In the genomic region with DNA sequence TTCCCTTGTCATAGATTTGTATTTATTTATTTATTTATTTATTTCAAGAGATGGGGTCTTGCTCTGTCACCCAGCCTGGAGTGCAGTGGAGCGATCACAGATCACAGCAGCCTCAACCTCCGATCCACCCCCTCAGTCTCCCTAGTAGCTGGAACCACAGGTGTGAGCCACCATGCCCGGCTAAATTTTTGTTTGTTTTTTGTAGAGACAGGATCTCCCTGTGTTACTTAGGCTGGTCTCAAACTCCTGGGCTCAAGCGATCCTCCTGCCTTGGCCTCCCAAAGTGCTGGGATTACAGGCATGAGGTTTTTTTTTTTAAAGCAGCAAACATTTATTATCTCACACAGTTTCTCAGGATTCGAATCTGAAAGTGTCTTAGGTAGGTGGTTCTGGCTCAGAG, we compare ENCODE assay signal across 24 cellular contexts. TPM values are rescaled to one million over a fixed set of nuclear protein-coding genes. Genes with fewer than 3 reads are reported as not detected.
A peak's percentile ranks its signal among the peaks of the same experiment; 100 is the strongest.
DNase-seq lines count a peak whose midpoint lies in the region; ATAC-seq, FAIRE-seq and TF ChIP-seq lines count a peak whose summit lies in the region.
"Had no signal": no experiment of that assay in that cellular context is flagged by ENCODE, and none has a peak within 500 bp of the region (broad histone marks: within the 10 kb centered on the region; RNA-seq: fewer than 3 reads in every experiment).

No MANE protein-coding gene starts in this region.

- H3K56ac ChIP-seq in mesendoderm (ENCODE audit: low read length): no peak overlapping the region

- H3K4me3 ChIP-seq in SK-N-SH (ENCODE audit: low read depth in 2 of 2, low read length in 1 of 2) (no peak overlapping the region), Panc1 (ENCODE audit: low read depth in 2 of 2, low read length in 2 of 2) (peak overlapping the region; percentile 6 to 84; a peak in 3 of 4 replicates), transverse colon (no peak overlapping the region), mesendoderm (ENCODE audit: low read length) (no peak overlapping the region), tibial artery (no peak overlapping the region)
- H3K4me3 ChIP-seq: GM23338, pancreas had no signal

- no peak overlapping the region for H2BK15ac ChIP-seq in mesendoderm (replicated peaks; ENCODE audit: low read depth)

- H3K4me1 Mint-ChIP-seq in glutamatergic neuron (ENCODE audit: low read depth, unreplicated experiment): peaks cover 6% of the 10 kb centered on the region

- H3K36me3 Mint-ChIP-seq in glutamatergic neuron (ENCODE audit: unreplicated experiment): no peaks in the 10 kb centered on the region
- H3K36me3 Mint-ChIP-seq: naive B cell had no signal

- H3K27ac Mint-ChIP-seq in glutamatergic neuron (ENCODE audit: unreplicated experiment): no peak overlapping the region
- H3K27ac Mint-ChIP-seq: GM23338, T-helper 17 cell had no signal

- H3K4me1 ChIP-seq in SK-N-SH (ENCODE audit: control insufficient read depth in 1 of 2, insufficient read depth in 2 of 2, low read depth in 1 of 2, low read length in 1 of 2) (peaks cover 0 to 4% of the 10 kb centered on the region in 2 experiments; a peak in 2 of 4 replicates), Panc1 (ENCODE audit: control insufficient read depth, insufficient read depth, low read length) (peaks cover 12% of the 10 kb centered on the region; the same call in 1 of the 2 replicates), transverse colon (peaks cover 6 to 25% (median 9%) of the 10 kb centered on the region in 4 donors), mesendoderm (ENCODE audit: control insufficient read depth, low read depth, low read length) (peaks cover 4% of the 10 kb centered on the region), tibial artery (peaks cover 0 to 27% (median 5%) of the 10 kb centered on the region in 4 donors)

- H3K9ac ChIP-seq in SK-N-SH (peak overlapping the region; percentile 73; the same call in 1 of the 2 replicates), mesendoderm (ENCODE audit: low read length) (no peak overlapping the region)

- H3K79me1 ChIP-seq in mesendoderm (ENCODE audit: low read length): no peaks in the 10 kb centered on the region

- no peak overlapping the region for H4K5ac ChIP-seq in mesendoderm (ENCODE audit: low read length)

- POLR2A ChIA-PET in SK-N-SH (lab: Yijun Ruan, JAX): no interaction called here
- POLR2A ChIA-PET in Panc1 (lab: Charles Lee): no interaction called here

- H3K9me2 ChIP-seq in SK-N-SH: no peaks in the 10 kb centered on the region

- H2BK5ac ChIP-seq in mesendoderm (ENCODE audit: low read length): no peak overlapping the region

- no peak overlapping the region for H3K23ac ChIP-seq in mesendoderm (ENCODE audit: low read length)

- intact Hi-C loops in Panc1 (cut with micrococcal nuclease; ENCODE audit: unreplicated experiment): no loop called here
- intact Hi-C loops in transverse colon (cut with DNase I; ENCODE audit: low total_unique reads): no loop called here
- intact Hi-C loops in tibial artery (cut with DNase I; ENCODE audit: low total_unique reads): no loop called here

- FAIRE-seq in GM19239 (lab: Jason Lieb, UNC): peak; percentile 60
- FAIRE-seq: GM12892, kidney, pancreas had no signal

- H3K27me3 ChIP-seq in SK-N-SH (ENCODE audit: insufficient read depth): no peaks in the 10 kb centered on the region
- no peaks in the 10 kb centered on the region for H3K27me3 ChIP-seq in Panc1 (ENCODE audit: control insufficient read depth, insufficient read depth, low read length)
- H3K27me3 ChIP-seq in transverse colon: no peaks in the 10 kb centered on the region
- H3K27me3 ChIP-seq in mesendoderm (ENCODE audit: insufficient read depth, low read length, poor library complexity): no peaks in the 10 kb centered on the region
- no peaks in the 10 kb centered on the region for H3K27me3 ChIP-seq in tibial artery
- H3K27me3 ChIP-seq: pancreas had no signal

- no peak overlapping the region for H3K4ac ChIP-seq in mesendoderm (ENCODE audit: low read depth, low read length)

- DNase-seq in SK-N-SH (no peak), GM19239 (ENCODE audit: insufficient read length, low spot score) (no peak), Panc1 (ENCODE audit: low read depth, low spot score) (no peak), glutamatergic neuron (no peak), transverse colon (no peak), mesendoderm (no peak), tibial artery (no peak)
- DNase-seq: activated CD4-positive, alpha-beta T cell treated with anti-CD3 and anti-CD28 coated beads, Interleukin-2, amount 50 U/mL, for 48 hours; activated naive CD4-positive, alpha-beta T cell treated with Interleukin-2 at 50 U/mL for 16 hours; activated T-cell treated with anti-CD3 and anti-CD28 coated beads for 4 hours; C1 segment of cervical spinal cord; caudate nucleus; kidney; naive B cell; NCI-H2171 treated with DMSO at 0.1 percent for 48 hours; NCI-H526; pancreas; right cardiac atrium; SIG-M5; stimulated activated CD8-positive, alpha-beta memory T cell treated with anti-CD3 and anti-CD28 coated beads, Interleukin-4, amount 100 ng/mL, for 48 hours; T-helper 17 cell had no signal

- H3K36me3 ChIP-seq in SK-N-SH (replicated peaks in 1 of 2; ENCODE audit: control insufficient read depth in 1 of 2, insufficient read depth in 2 of 2, low read length in 1 of 2) (no peaks in the 10 kb centered on the region), Panc1 (ENCODE audit: control insufficient read depth, insufficient read depth, low read length) (no peaks in the 10 kb centered on the region), transverse colon (no peaks in the 10 kb centered on the region), mesendoderm (ENCODE audit: control insufficient read depth, insufficient read depth, low read length) (no peaks in the 10 kb centered on the region), tibial artery (no peaks in the 10 kb centered on the region)
- H3K36me3 ChIP-seq: pancreas had no signal

- H3F3A ChIP-seq in SK-N-SH (replicated peaks; ENCODE audit: insufficient read depth): peaks cover 7% of the 10 kb centered on the region

- TF ChIP-seq EP300 in SK-N-SH (IDR thresholded peaks at IDR 0.05; ENCODE audit: borderline replicate concordance in 1 of 2, low read depth in 1 of 2, low read length in 1 of 2): no peak
- TF ChIP-seq EP300 in transverse colon (IDR thresholded peaks at IDR 0.05; ENCODE audit: low read depth): no peak

- H3K4me3 Mint-ChIP-seq in glutamatergic neuron (ENCODE audit: unreplicated experiment): peak overlapping the region; percentile 62
- H3K4me3 Mint-ChIP-seq: GM23338, T-helper 17 cell had no signal

- H3K79me2 ChIP-seq in SK-N-SH (ENCODE audit: insufficient read depth) (peaks cover 71% of the 10 kb centered on the region), mesendoderm (ENCODE audit: control insufficient read depth, insufficient read depth, low read length) (no peaks in the 10 kb centered on the region)

- H4K20me1 ChIP-seq in SK-N-SH (ENCODE audit: insufficient read depth): no peaks in the 10 kb centered on the region

- H3K9me3 ChIP-seq in SK-N-SH (no peaks in the 10 kb centered on the region), Panc1 (ENCODE audit: control insufficient read depth, insufficient read depth, low read depth, low read length) (no peaks in the 10 kb centered on the region), transverse colon (no peaks in the 10 kb centered on the region), tibial artery (no peaks in the 10 kb centered on the region)
- H3K9me3 ChIP-seq: pancreas had no signal

- H3K4me2 ChIP-seq in SK-N-SH: peak overlapping the region; percentile 81
- no peak overlapping the region for H3K4me2 ChIP-seq in mesendoderm (ENCODE audit: low read length)
- H3K4me2 ChIP-seq: GM23338 had no signal

- in situ Hi-C loops in Panc1 (cut with HindIII; ENCODE audit: low pct_unique_long_range_greater_than_20kb, low sequenced_read_pairs) (no loop called here), transverse colon (cut with MboI; ENCODE audit: low pct_ligation_motif_present in 1 of 4, low pct_unique_long_range_greater_than_20kb in 1 of 4, low sequenced_read_pairs in 3 of 4) (loop anchor here in 1 of 4 donors (25.0 kb wide), 1 partner anchor 181 kb away; a partner anchor contains a TSS)

- H3K27ac ChIP-seq in SK-N-SH (ENCODE audit: low read depth in 2 of 2, low read length in 1 of 2) (no peak overlapping the region), Panc1 (ENCODE audit: low read length) (peak overlapping the region; percentile 18; the same call in 1 of the 2 replicates), transverse colon (no peak overlapping the region), mesendoderm (ENCODE audit: low read depth, low read length) (no peak overlapping the region), tibial artery (no peak overlapping the region)
- H3K27ac ChIP-seq: pancreas had no signal

- no peak overlapping the region for H2BK120ac ChIP-seq in mesendoderm (ENCODE audit: low read depth, low read length)

- H2AFZ ChIP-seq in SK-N-SH (ENCODE audit: low read depth): no peak overlapping the region
- H2AFZ ChIP-seq: GM23338 had no signal

- H4K8ac ChIP-seq in mesendoderm (ENCODE audit: low read depth, low read length): no peak overlapping the region

- H3K9me3 Mint-ChIP-seq in glutamatergic neuron (ENCODE audit: unreplicated experiment): peaks cover 5% of the 10 kb centered on the region
- H3K9me3 Mint-ChIP-seq: GM23338 had no signal

- H3K18ac ChIP-seq in mesendoderm (ENCODE audit: low read length): no peak overlapping the region

- BruUV-seq in Panc1 (replicated peaks; lab: Mats Ljungman, UMichigan): no TSS peak

- H3K27me3 Mint-ChIP-seq in glutamatergic neuron (ENCODE audit: unreplicated experiment): peaks cover 7% of the 10 kb centered on the region
- H3K27me3 Mint-ChIP-seq: naive B cell, T-helper 17 cell had no signal

- TF ChIP-seq POLR2A in transverse colon (IDR thresholded peaks at IDR 0.05): no peak

- TF ChIP-seq CTCF in SK-N-SH (IDR thresholded peaks at IDR 0.05): no peak
- no peak for TF ChIP-seq CTCF in Panc1 (IDR thresholded peaks at IDR 0.05)
- TF ChIP-seq CTCF in glutamatergic neuron (IDR thresholded peaks at IDR 0.05; ENCODE audit: partially characterized antibody, unreplicated experiment): no peak
- no peak for TF ChIP-seq CTCF in transverse colon (IDR thresholded peaks at IDR 0.05)
- TF ChIP-seq CTCF in tibial artery (IDR thresholded peaks at IDR 0.05): no peak

- TF ChIP-seq RAD21 in SK-N-SH (IDR thresholded peaks at IDR 0.05; ENCODE audit: low read length): no peak

- H2AK5ac ChIP-seq in mesendoderm (ENCODE audit: low read length): no peak overlapping the region

- WGBS in SK-N-SH (ENCODE audit: low lambda C conversion rate): 94% methylated on average over 5 of the region's 5 CpGs
- whole genome bisulfite sequencing in transverse colon (ENCODE audit: low coverage in 1 of 2), 2 donors: 81 to 92% methylated on average over 5 of the region's 5 CpGs
- no CpG with 5 or more reads among the region's 5 CpGs for WGBS in mesendoderm (ENCODE audit: extremely low coverage, insufficient coverage, low lambda C conversion rate)

- ATAC-seq in SK-N-SH treated with all-trans-retinoic acid at 6 μM for 48 hours (no peak), Panc1 (no peak)
- ATAC-seq: GM23338, pancreas, right cardiac atrium, T-helper 17 cell had no signal

- CTCF ChIA-PET in SK-N-SH (lab: Yijun Ruan, JAX): interaction anchor here (1.0 to 1.6 kb wide), 2 partner anchors 8 to 213 kb away, joined by 3 to 4 read pairs; no protein-coding TSS in a partner anchor
- CTCF ChIA-PET in Panc1 (lab: Charles Lee): interaction anchor here (0.6 to 0.7 kb wide), 2 partner anchors 359 to 1058 kb away, joined by 3 read pairs; no protein-coding TSS in a partner anchor

RNA-seq across cellular contexts. Expression of a gene that starts 2.5 kb away (rescaled TPM):
- polyA plus RNA-seq in SK-N-SH (2012; rRNA removed): 4.5 and 6.4 TPM in 2 replicates
- polyA plus RNA-seq in SK-N-SH (2012; cell fraction: cytosol; rRNA removed): 4.7 and 4.9 TPM in 2 replicates
- polyA plus RNA-seq in SK-N-SH (2012; cell fraction: nucleus; rRNA removed): 8.9 and 13.9 TPM in 2 replicates
- total RNA-seq in Panc1 (2021; ENCODE audit: unreplicated experiment) (17.2 TPM), glutamatergic neuron (ENCODE audit: unreplicated experiment) (47.8 TPM), transverse colon (10 to 100 TPM in 3 of 4 donors, 1 to 10 TPM in 1; 7.9 to 78.2 (median 18.2) TPM)
- polyA plus RNA-seq in Panc1 (2012; ENCODE audit: insufficient read length): 7.4 TPM
- 3.1 TPM for polyA plus RNA-seq in mesendoderm (2013, experiment 1 of 2)
- 3.3 TPM for polyA plus RNA-seq in mesendoderm (2013, experiment 2 of 2)

Comparison
In these comparisons a context has a peak if more than half of its experiments do, and no peak if none do; other contexts are left out.
1. H3K4me3 ChIP-seq: peak in Panc1 (2 of 2); none in SK-N-SH (0 of 2), transverse colon (0 of 4), mesendoderm (single experiment) and tibial artery (0 of 2).